ENCODE assay signal across 8 cellular contexts in the genomic region with DNA sequence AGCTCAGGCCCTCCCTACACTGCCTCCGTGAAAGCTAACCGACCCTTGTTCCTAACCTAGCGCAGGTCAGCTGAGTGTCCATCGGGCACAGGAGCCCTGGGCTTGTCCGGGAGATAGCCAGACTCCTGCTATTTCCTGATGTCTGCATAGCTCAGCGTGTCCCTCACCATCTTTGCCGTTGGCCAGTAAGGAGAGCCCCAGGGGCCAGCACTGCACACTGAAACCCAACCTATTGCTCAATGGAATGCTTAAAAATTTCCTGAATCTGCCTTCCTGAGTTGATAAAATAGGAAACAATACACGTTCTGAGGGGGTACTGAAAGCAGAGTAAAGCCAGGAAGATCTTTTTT. TPM values are rescaled to one million over a fixed set of nuclear protein-coding genes. Genes with fewer than 3 reads are reported as not detected.
DNase-seq lines count a peak whose midpoint lies in the region; ATAC-seq and TF ChIP-seq lines count a peak whose summit lies in the region.

No MANE protein-coding gene starts in this region.

- H3K9me3 Mint-ChIP-seq in activated naive CD4-positive, alpha-beta T cell treated with anti-CD3 and anti-CD28 coated beads, Interleukin-2, amount 10 ng/mL, durations not matched to agents 7 days and 5 days = no peaks in the 10 kb centered on the region
- H3K9me3 Mint-ChIP-seq in activated naive CD4-positive, alpha-beta T cell treated with anti-CD3 and anti-CD28 coated beads, Interleukin-2, amount 50 U/mL, for 72 hours = no peaks in the 10 kb centered on the region
- no peaks in the 10 kb centered on the region for H3K9me3 Mint-ChIP-seq in type B pancreatic cell

- no peak for DNase-seq in activated naive CD4-positive, alpha-beta T cell treated with anti-CD3 and anti-CD28 coated beads, Interleukin-2, amount 10 ng/mL, durations not matched to agents 7 days and 5 days
- no peak for DNase-seq in activated naive CD4-positive, alpha-beta T cell treated with Interleukin-2 at 50 U/mL for 16 hours
- no peak for DNase-seq in activated naive CD4-positive, alpha-beta T cell treated with anti-CD3 and anti-CD28 coated beads, Interleukin-2, amount 50 U/mL, for 72 hours (ENCODE audit: low spot score in 2 of 2)
- DNase-seq in kidney epithelial cell (ENCODE audit: low read depth) (no peak), type B pancreatic cell (ENCODE audit: extremely low spot score, unreplicated experiment) (no peak), HuH-7 (ENCODE audit: low spot score) (no peak), H7 (no peak), NCI-H524 (lab: John Stamatoyannopoulos, UW) (no peak)

- H3K27me3 ChIP-seq in kidney epithelial cell (ENCODE audit: control insufficient read depth, insufficient read depth, low read length) = no peaks in the 10 kb centered on the region
- no peaks in the 10 kb centered on the region for H3K27me3 ChIP-seq in H7 (ENCODE audit: control insufficient read depth, insufficient read depth, low read length)

- H3K4me1 Mint-ChIP-seq in activated naive CD4-positive, alpha-beta T cell treated with anti-CD3 and anti-CD28 coated beads, Interleukin-2, amount 10 ng/mL, durations not matched to agents 7 days and 5 days = peaks cover 82% of the 10 kb centered on the region
- H3K4me1 Mint-ChIP-seq in type B pancreatic cell (ENCODE audit: unreplicated experiment) = peaks cover 35% of the 10 kb centered on the region

- H3K4me3 ChIP-seq in kidney epithelial cell (ENCODE audit: low read depth, low read length) (peak overlapping the region; percentile 30), H7 (ENCODE audit: insufficient read depth, low read depth, low read length) (no peak overlapping the region)

- H3K36me3 ChIP-seq in kidney epithelial cell (ENCODE audit: control insufficient read depth, insufficient read depth, low read length) (no peaks in the 10 kb centered on the region), H7 (replicated peaks; ENCODE audit: control insufficient read depth, insufficient read depth, low read length) (no peaks in the 10 kb centered on the region)

- H3K27ac Mint-ChIP-seq in activated naive CD4-positive, alpha-beta T cell treated with anti-CD3 and anti-CD28 coated beads, Interleukin-2, amount 10 ng/mL, durations not matched to agents 7 days and 5 days = peak overlapping the region; percentile 98
- peak overlapping the region; percentile 99 for H3K27ac Mint-ChIP-seq in activated naive CD4-positive, alpha-beta T cell treated with anti-CD3 and anti-CD28 coated beads, Interleukin-2, amount 50 U/mL, for 72 hours
- H3K27ac Mint-ChIP-seq in type B pancreatic cell = peak overlapping the region; percentile 55

- no peaks in the 10 kb centered on the region for H3K27me3 Mint-ChIP-seq in activated naive CD4-positive, alpha-beta T cell treated with anti-CD3 and anti-CD28 coated beads, Interleukin-2, amount 10 ng/mL, durations not matched to agents 7 days and 5 days
- H3K27me3 Mint-ChIP-seq in type B pancreatic cell = peaks cover 11% of the 10 kb centered on the region

- CTCF ChIA-PET in activated naive CD4-positive, alpha-beta T cell treated with anti-CD3 and anti-CD28 coated beads, Interleukin-2, amount 10 ng/mL, durations not matched to agents 7 days and 5 days (lab: Charles Lee) = interaction anchor here (0.6 to 4.8 kb wide), 10 partner anchors 9 to 353 kb away, joined by 3 to 27 read pairs (median 8); no protein-coding TSS in a partner anchor

- H3K36me3 Mint-ChIP-seq in activated naive CD4-positive, alpha-beta T cell treated with anti-CD3 and anti-CD28 coated beads, Interleukin-2, amount 10 ng/mL, durations not matched to agents 7 days and 5 days = peaks cover 46% of the 10 kb centered on the region
- H3K36me3 Mint-ChIP-seq in activated naive CD4-positive, alpha-beta T cell treated with anti-CD3 and anti-CD28 coated beads, Interleukin-2, amount 50 U/mL, for 72 hours = peaks cover 0 to 23% of the 10 kb centered on the region in 2 donors
- H3K36me3 Mint-ChIP-seq in type B pancreatic cell = no peaks in the 10 kb centered on the region

- TF ChIP-seq CTCF in kidney epithelial cell (IDR thresholded peaks at IDR 0.05; ENCODE audit: insufficient read depth, low read length, poor library complexity, severe bottlenecking) (no peak), type B pancreatic cell (conservative IDR thresholded peaks at IDR 0.05) (no peak)

- no peak for ATAC-seq in activated naive CD4-positive, alpha-beta T cell treated with anti-CD3 and anti-CD28 coated beads, Interleukin-2, amount 50 U/mL, for 72 hours

- peak overlapping the region; percentile 93 for H3K4me3 Mint-ChIP-seq in activated naive CD4-positive, alpha-beta T cell treated with anti-CD3 and anti-CD28 coated beads, Interleukin-2, amount 10 ng/mL, durations not matched to agents 7 days and 5 days
- peak overlapping the region; percentile 37 for H3K4me3 Mint-ChIP-seq in type B pancreatic cell

RNA-seq across cellular contexts. Expression of a gene that starts 2.2 kb away (rescaled TPM):
- total RNA-seq in activated naive CD4-positive, alpha-beta T cell treated with anti-CD3 and anti-CD28 coated beads, Interleukin-2, amount 50 U/mL, for 72 hours = 10 to 100 TPM; 44.9 to 80.4 TPM
- total RNA-seq in kidney epithelial cell (41.7 and 43.0 TPM in 2 replicates), type B pancreatic cell (ENCODE audit: low replicate concordance) (11.9 and 14.2 TPM in 2 replicates)
- total RNA-seq in H7 (2014; rRNA removed; shearing (Covaris generic)) = 0.48 and 0.55 TPM in 2 replicates
